26 cellular contexts compared by ENCODE assay signal in the genomic region with DNA sequence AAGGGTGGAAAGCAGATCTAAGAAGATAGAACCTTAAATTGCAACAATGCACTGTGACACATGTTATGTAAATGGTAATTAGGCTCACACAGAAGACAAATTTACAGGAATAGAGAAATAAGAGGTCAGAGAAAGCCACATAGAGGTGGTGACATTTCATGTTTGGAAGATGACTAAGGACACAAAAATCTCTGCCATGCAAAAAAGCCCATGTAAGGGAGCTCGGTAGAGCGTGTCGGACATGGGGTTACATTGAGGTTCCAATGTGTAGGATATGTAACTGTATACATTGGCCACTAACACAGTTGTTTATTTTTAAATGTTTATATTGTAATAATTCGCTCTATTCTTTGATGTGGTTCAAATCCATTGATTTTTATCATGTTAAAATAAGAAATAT. TPM values are rescaled to one million over a fixed set of nuclear protein-coding genes. Genes with fewer than 3 reads are reported as not detected.
"Had no signal": no experiment of that assay in that cellular context is flagged by ENCODE, and none has a peak within 500 bp of the region (broad histone marks: within the 10 kb centered on the region; RNA-seq: fewer than 3 reads in every experiment).

No MANE protein-coding gene starts in this region.

- H3K27me3 ChIP-seq: adrenal gland, cardiac muscle cell, left lung, ovary, testis had no signal

- H3K27ac Mint-ChIP-seq: endodermal cell; naive B cell; stimulated activated memory B cell treated with anti-CD40 and anti-IgM and Interleukin-4, amounts not matched to agents 10 μg/mL and 1 μg/mL and 100 μg/mL, for 72 hours; type B pancreatic cell had no signal

- H3K36me3 ChIP-seq: ovary had no signal

- H3K4me1 ChIP-seq: adrenal gland, left lung, testis had no signal

- DNase-seq: activated CD4-positive, alpha-beta T cell treated with anti-CD3 and anti-CD28 coated beads, Interleukin-2, amount 50 U/mL, for 1 hour; activated CD4-positive, CD25-positive, alpha-beta regulatory T cell treated with anti-CD3 and anti-CD28 coated beads, Interleukin-2, amount 50 U/mL, for 72 hours; activated CD8-positive, alpha-beta memory T cell treated with anti-CD3 and anti-CD28 coated beads, Interleukin-2, amount 50 U/mL, for 4 hours; activated effector memory CD4-positive, alpha-beta T cell treated with anti-CD3 and anti-CD28 coated beads, Interleukin-2, amount 50 U/mL, for 16 hours; activated naive CD4-positive, alpha-beta T cell treated with anti-CD3 and anti-CD28 coated beads, Interleukin-2, amount 50 U/mL, for 16 hours; activated T-cell treated with anti-CD3 and anti-CD28 coated beads, Interleukin-2, amount 50 U/mL, for 48 hours; adrenal gland; endodermal cell; foreskin melanocyte; kidney; left lung; naive B cell; ovary; stimulated activated CD4-positive, alpha-beta T cell treated with anti-CD3 and anti-CD28 coated beads, Interleukin-4, amount 100 ng/mL, for 4 hours; T-helper 1 cell; T-helper 9 cell; testis had no signal

- H3K9me3 Mint-ChIP-seq: endodermal cell; naive B cell; stimulated activated memory B cell treated with anti-CD40 and anti-IgM and Interleukin-4, amounts not matched to agents 10 μg/mL and 1 μg/mL and 100 μg/mL, for 72 hours; type B pancreatic cell had no signal

- H3K9me3 ChIP-seq: adrenal gland, left lung, ovary, testis had no signal

- FAIRE-seq: kidney had no signal

- H3K27me3 Mint-ChIP-seq: naive B cell; stimulated activated memory B cell treated with anti-CD40 and anti-IgM and Interleukin-4, amounts not matched to agents 10 μg/mL and 1 μg/mL and 100 μg/mL, for 72 hours; type B pancreatic cell had no signal

- H3K27ac ChIP-seq: adrenal gland, cardiac muscle cell, epithelial cell of prostate, left lung, ovary, testis had no signal

- H3K4me3 Mint-ChIP-seq: endodermal cell; naive B cell; stimulated activated memory B cell treated with anti-CD40 and anti-IgM and Interleukin-4, amounts not matched to agents 10 μg/mL and 1 μg/mL and 100 μg/mL, for 72 hours; type B pancreatic cell had no signal

- H3K4me3 ChIP-seq: adrenal gland, cardiac muscle cell, left lung, ovary, testis had no signal

- ATAC-seq: left lung; sciatic nerve; stimulated activated memory B cell treated with anti-CD40 and anti-IgM and Interleukin-4, amounts not matched to agents 10 μg/mL and 1 μg/mL and 100 μg/mL, for 72 hours had no signal

- H3K4me1 Mint-ChIP-seq: stimulated activated memory B cell treated with anti-CD40 and anti-IgM and Interleukin-4, amounts not matched to agents 10 μg/mL and 1 μg/mL and 100 μg/mL, for 72 hours had no signal

RNA-seq across cellular contexts. Expression of gene CNMD, which starts 53.2 kb away (rescaled TPM):
- total RNA-seq: adrenal gland, chondrocyte, dermis microvascular lymphatic vessel endothelial cell, fibroblast of lung, kidney, left lung, lung microvascular endothelial cell, ovary had no signal
- polyA plus RNA-seq: adrenal gland, fibroblast of lung, ovary had no signal
